In genomic region chr20:61813791-61814190, GRCh38 we compare ENCODE assay signal across 29 cellular contexts.
"Had no signal": no experiment of that assay in that cellular context is flagged by ENCODE, and none has a peak within 500 bp of the region (broad histone marks: within the 10 kb centered on the region; RNA-seq: fewer than 3 reads in every experiment).

No MANE protein-coding gene starts in this region.

- H3K27ac ChIP-seq: coronary artery, esophagus muscularis mucosa, foreskin keratinocyte, gastroesophageal sphincter, heart right ventricle, left ventricle myocardium inferior, neutrophil, parathyroid adenoma, prostate gland, right atrium auricular region, skin epidermis, suprapubic skin, transverse colon, upper lobe of right lung, uterus had no signal

- ATAC-seq: gastroesophageal sphincter; heart right ventricle; left colon; natural killer cell; stimulated activated naive CD8-positive, alpha-beta T cell treated with anti-CD3 and anti-CD28 coated beads, Interleukin-15, amount 100 ng/mL, for 72 hours; upper lobe of right lung had no signal

- H3K36me3 ChIP-seq: esophagus muscularis mucosa, gastroesophageal sphincter, heart right ventricle, left ventricle myocardium inferior, neutrophil, prostate gland, right atrium auricular region, suprapubic skin, transverse colon, upper lobe of right lung, uterus had no signal

- H3K9ac ChIP-seq: parathyroid adenoma had no signal

- H3K9me3 ChIP-seq: esophagus muscularis mucosa, gastroesophageal sphincter, heart right ventricle, left ventricle myocardium inferior, neutrophil, prostate gland, right atrium auricular region, suprapubic skin, transverse colon, upper lobe of right lung, uterus had no signal

- H3K27me3 Mint-ChIP-seq: stimulated activated naive CD8-positive, alpha-beta T cell treated with anti-CD3 and anti-CD28 coated beads, Interleukin-15, amount 100 ng/mL, for 72 hours had no signal

- H3K4me3 ChIP-seq: coronary artery, esophagus muscularis mucosa, gastroesophageal sphincter, heart right ventricle, left ventricle myocardium inferior, lung, prostate gland, right atrium auricular region, skin epidermis, suprapubic skin, transverse colon, upper lobe of right lung, uterus had no signal

- H3K27ac Mint-ChIP-seq: memory B cell, natural killer cell had no signal

- DNase-seq: dermis blood vessel endothelial cell; effector memory CD4-positive, alpha-beta T cell; foreskin keratinocyte; heart right ventricle; hippocampal formation; left colon; left ventricle myocardium inferior; natural killer cell; stimulated activated CD4-positive, alpha-beta T cell treated with anti-CD3 and anti-CD28 coated beads, Interleukin-15, amount 100 ng/mL, for 24 hours; stimulated activated CD4-positive, alpha-beta T cell treated with anti-CD3 and anti-CD28 coated beads, Interleukin-2, amount 100 ng/mL, for 48 hours; stimulated activated CD8-positive, alpha-beta memory T cell treated with anti-CD3 and anti-CD28 coated beads, Interleukin-4, amount 100 ng/mL, for 48 hours; stimulated activated naive CD4-positive, alpha-beta T cell; stimulated activated naive CD8-positive, alpha-beta T cell treated with anti-CD3 and anti-CD28 coated beads, Interleukin-15, amount 100 ng/mL, for 72 hours; transverse colon; upper lobe of right lung; uterus had no signal

- H3K36me3 Mint-ChIP-seq: memory B cell, natural killer cell had no signal

- H3K4me1 ChIP-seq: esophagus muscularis mucosa, foreskin keratinocyte, gastroesophageal sphincter, heart right ventricle, left ventricle myocardium inferior, parathyroid adenoma, prostate gland, right atrium auricular region, transverse colon, upper lobe of right lung, uterus had no signal

- FAIRE-seq: endothelial cell of umbilical vein, islet of Langerhans had no signal

- H3K27me3 ChIP-seq: neutrophil, right atrium auricular region, transverse colon, upper lobe of right lung, uterus had no signal

- H3K79me2 ChIP-seq: parathyroid adenoma had no signal

- H3K4me1 Mint-ChIP-seq: memory B cell; natural killer cell; stimulated activated naive CD8-positive, alpha-beta T cell treated with anti-CD3 and anti-CD28 coated beads, Interleukin-15, amount 100 ng/mL, for 72 hours had no signal

- H3K9me3 Mint-ChIP-seq: memory B cell; natural killer cell; stimulated activated naive CD8-positive, alpha-beta T cell treated with anti-CD3 and anti-CD28 coated beads, Interleukin-15, amount 100 ng/mL, for 72 hours had no signal

- H3K4me3 Mint-ChIP-seq: memory B cell; natural killer cell; stimulated activated naive CD8-positive, alpha-beta T cell treated with anti-CD3 and anti-CD28 coated beads, Interleukin-15, amount 100 ng/mL, for 72 hours had no signal

- H2AFZ ChIP-seq: parathyroid adenoma had no signal
